ENCODE assay signal across 8 cellular contexts in the genomic region with DNA sequence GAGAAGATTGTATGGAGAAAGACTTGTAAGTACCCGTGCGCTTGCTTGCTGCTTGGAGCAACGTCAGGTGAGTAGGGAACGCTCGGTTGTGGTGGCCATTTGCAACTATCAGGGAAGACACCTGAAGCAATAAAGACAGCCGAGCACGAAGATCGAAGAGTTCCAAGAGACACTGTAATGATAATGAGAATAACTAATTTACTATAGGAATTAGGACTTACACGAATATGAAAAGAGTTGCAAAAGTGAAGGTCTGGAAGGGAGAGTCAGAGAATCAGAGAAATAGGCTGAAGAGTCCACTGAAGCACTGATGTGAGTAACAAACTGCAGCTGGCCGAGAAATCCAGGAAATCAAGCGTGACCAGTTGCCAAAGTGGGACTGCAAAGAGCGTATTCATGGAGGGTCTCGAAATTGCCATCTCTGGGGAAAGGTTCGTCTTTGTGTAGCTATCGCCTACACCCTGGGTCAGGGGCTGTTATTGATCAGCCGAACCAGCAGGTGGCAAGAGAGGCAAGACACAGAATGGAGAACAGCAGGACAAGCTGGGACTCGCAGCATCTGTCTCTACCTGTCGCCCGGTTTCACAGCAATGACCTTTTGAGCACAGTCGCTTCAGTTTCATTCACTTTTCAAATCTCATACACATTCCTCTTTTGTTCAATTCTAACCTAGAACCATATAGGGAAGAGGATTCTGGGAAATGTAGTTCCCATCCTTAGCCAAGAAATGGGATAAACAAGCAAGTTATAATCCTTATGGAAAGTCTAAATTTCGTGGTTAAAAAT. TPM values are rescaled to one million over a fixed set of nuclear protein-coding genes. Genes with fewer than 3 reads are reported as not detected.
DNase-seq lines count a peak whose midpoint lies in the region; ATAC-seq and TF ChIP-seq lines count a peak whose summit lies in the region.

No MANE protein-coding gene starts in this region.

- no peak overlapping the region for H2BK5ac ChIP-seq in mesenchymal stem cell (ENCODE audit: low read depth, low read length, poor library complexity, severe bottlenecking)

- peak overlapping the region; percentile 2 to 90 (median 81) for H3K4me3 Mint-ChIP-seq in CD4-positive, CD25-positive, alpha-beta regulatory T cell
- peak overlapping the region; percentile 73 for H3K4me3 Mint-ChIP-seq in activated CD8-positive, alpha-beta T cell treated with anti-CD3 and anti-CD28 coated beads for 36 hours
- peak overlapping the region; percentile 78 to 79 for H3K4me3 Mint-ChIP-seq in effector memory CD8-positive, alpha-beta T cell

- H2BK12ac ChIP-seq in mesenchymal stem cell (ENCODE audit: low read length in 2 of 2): peak overlapping the region; percentile 38 to 83

- ATAC-seq in CD4-positive, CD25-positive, alpha-beta regulatory T cell (ENCODE audit: low read depth in 2 of 2): peak; percentile 98 to 100
- ATAC-seq in GM19438 (IDR thresholded peaks at IDR 0.05; ENCODE audit: low read depth, unreplicated experiment) (peak; percentile 100), HG03565 (IDR thresholded peaks at IDR 0.05; ENCODE audit: unreplicated experiment) (peak; percentile 99)
- ATAC-seq in activated CD8-positive, alpha-beta T cell treated with anti-CD3 and anti-CD28 coated beads for 36 hours: peak; percentile 100
- ATAC-seq in effector memory CD8-positive, alpha-beta T cell (replicated peaks): peak; percentile 100

- H3K4me3 ChIP-seq in CD4-positive, CD25-positive, alpha-beta regulatory T cell (ENCODE audit: low read depth, low read length): peak overlapping the region; percentile 79
- peak overlapping the region; percentile 47 to 81 for H3K4me3 ChIP-seq in mesenchymal stem cell (ENCODE audit: insufficient read depth in 1 of 2, low read depth in 1 of 2, low read length in 2 of 2)

- H3K9ac ChIP-seq in mesenchymal stem cell (ENCODE audit: low read length): peak overlapping the region; percentile 73

- peaks cover 0 to 2% (median 0%) of the 10 kb centered on the region in 7 donors for H3K9me3 Mint-ChIP-seq in CD4-positive, CD25-positive, alpha-beta regulatory T cell
- no peaks in the 10 kb centered on the region for H3K9me3 Mint-ChIP-seq in activated CD8-positive, alpha-beta T cell treated with anti-CD3 and anti-CD28 coated beads for 36 hours
- H3K9me3 Mint-ChIP-seq in effector memory CD8-positive, alpha-beta T cell: no peaks in the 10 kb centered on the region

- H3K4me1 ChIP-seq in CD4-positive, CD25-positive, alpha-beta regulatory T cell (ENCODE audit: control insufficient read depth, insufficient read depth, low read length, poor library complexity, severe bottlenecking): peaks cover 7% of the 10 kb centered on the region
- no peaks in the 10 kb centered on the region for H3K4me1 ChIP-seq in mesenchymal stem cell (ENCODE audit: control insufficient read depth, insufficient read depth, low read depth, low read length)

- peak overlapping the region in 1 of 2 experiments; percentile 61 for H3K18ac ChIP-seq in mesenchymal stem cell (ENCODE audit: low read depth in 1 of 2, low read length in 2 of 2)

- H2AK5ac ChIP-seq in mesenchymal stem cell (ENCODE audit: low read length, severe bottlenecking): no peak overlapping the region

- 9% methylated on average over 17 of the region's 21 CpGs for WGBS in mesenchymal stem cell

- H2AFZ ChIP-seq in mesenchymal stem cell (ENCODE audit: low read depth, low read length): peak overlapping the region; percentile 55

- peak; percentile 92 for TF ChIP-seq CTCF in activated CD8-positive, alpha-beta T cell treated with anti-CD3 and anti-CD28 coated beads for 36 hours (IDR thresholded peaks at IDR 0.05)

- no peaks in the 10 kb centered on the region for H3K9me3 ChIP-seq in CD4-positive, CD25-positive, alpha-beta regulatory T cell (ENCODE audit: control insufficient read depth in 2 of 2, low read length in 2 of 2)
- H3K9me3 ChIP-seq in mesenchymal stem cell (ENCODE audit: control insufficient read depth, low read length): no peaks in the 10 kb centered on the region

- H3K36me3 Mint-ChIP-seq in CD4-positive, CD25-positive, alpha-beta regulatory T cell: no peaks in the 10 kb centered on the region
- no peaks in the 10 kb centered on the region for H3K36me3 Mint-ChIP-seq in activated CD8-positive, alpha-beta T cell treated with anti-CD3 and anti-CD28 coated beads for 36 hours (ENCODE audit: low read depth)
- peaks cover 2% of the 10 kb centered on the region for H3K36me3 Mint-ChIP-seq in effector memory CD8-positive, alpha-beta T cell (ENCODE audit: insufficient read depth)

- H3K4me2 ChIP-seq in mesenchymal stem cell (ENCODE audit: low read length, poor library complexity, severe bottlenecking): peak overlapping the region; percentile 91

- POLR2A ChIA-PET in activated CD8-positive, alpha-beta T cell treated with anti-CD3 and anti-CD28 coated beads for 36 hours (lab: Charles Lee): no interaction called here

- no peaks in the 10 kb centered on the region for H3K79me1 ChIP-seq in mesenchymal stem cell (replicated peaks; ENCODE audit: low read length, poor library complexity, severe bottlenecking)

- H4K91ac ChIP-seq in mesenchymal stem cell (ENCODE audit: low read length): no peak overlapping the region

- H3K14ac ChIP-seq in mesenchymal stem cell (ENCODE audit: low read length in 2 of 2): no peak overlapping the region

- H3K4ac ChIP-seq in mesenchymal stem cell (ENCODE audit: low read depth in 1 of 2, low read length in 2 of 2): no peak overlapping the region

- no peak overlapping the region for H2BK120ac ChIP-seq in mesenchymal stem cell (ENCODE audit: low read depth, low read length)

- no peak overlapping the region for H3K23ac ChIP-seq in mesenchymal stem cell (ENCODE audit: low read length in 2 of 2)

- H3K27ac Mint-ChIP-seq in CD4-positive, CD25-positive, alpha-beta regulatory T cell: peak overlapping the region in 2 of 3 donors; percentile 11 to 82
- H3K27ac Mint-ChIP-seq in activated CD8-positive, alpha-beta T cell treated with anti-CD3 and anti-CD28 coated beads for 36 hours: no peak overlapping the region
- H3K27ac Mint-ChIP-seq in effector memory CD8-positive, alpha-beta T cell: no peak overlapping the region

- DNase-seq in CD4-positive, CD25-positive, alpha-beta regulatory T cell: peak; percentile 63 to 83 (median 79)
- DNase-seq in NCI-H748 (lab: John Stamatoyannopoulos, UW; ENCODE audit: unreplicated experiment) (peak; percentile 97), mesenchymal stem cell (peak; percentile 75)
- peak; percentile 83 for DNase-seq in activated CD8-positive, alpha-beta T cell treated with anti-CD3 and anti-CD28 coated beads for 36 hours
- peak; percentile 63 to 71 (median 70) for DNase-seq in effector memory CD8-positive, alpha-beta T cell
- peak; percentile 10 for DNase-seq in stimulated activated CD8-positive, alpha-beta memory T cell treated with anti-CD3 and anti-CD28 coated beads, Interleukin-15, amount 100 ng/mL, for 24 hours (ENCODE audit: low read depth)

- CTCF ChIA-PET in activated CD8-positive, alpha-beta T cell treated with anti-CD3 and anti-CD28 coated beads for 36 hours (lab: Charles Lee): interaction anchor here (0.6 to 6.0 kb wide), 52 partner anchors 8 to 246 kb away, joined by 3 to 136 read pairs (median 5); partner anchors contain the start of gene PHF3

- no peaks in the 10 kb centered on the region for H3K36me3 ChIP-seq in CD4-positive, CD25-positive, alpha-beta regulatory T cell (ENCODE audit: control insufficient read depth, insufficient read depth, low read length)
- no peaks in the 10 kb centered on the region for H3K36me3 ChIP-seq in mesenchymal stem cell (ENCODE audit: control insufficient read depth in 1 of 2, insufficient read depth in 2 of 2, low read depth in 1 of 2, low read length in 2 of 2)

- H3K4me1 Mint-ChIP-seq in CD4-positive, CD25-positive, alpha-beta regulatory T cell: peaks cover 0 to 20% (median 12%) of the 10 kb centered on the region in 4 donors
- H3K4me1 Mint-ChIP-seq in activated CD8-positive, alpha-beta T cell treated with anti-CD3 and anti-CD28 coated beads for 36 hours (ENCODE audit: low read depth): no peaks in the 10 kb centered on the region
- peaks cover 8 to 17% of the 10 kb centered on the region in 2 donors for H3K4me1 Mint-ChIP-seq in effector memory CD8-positive, alpha-beta T cell (ENCODE audit: low read depth in 2 of 2)

- H2BK15ac ChIP-seq in mesenchymal stem cell (ENCODE audit: low read depth, poor library complexity, severe bottlenecking): peak overlapping the region; percentile 54

- H3K27ac ChIP-seq in CD4-positive, CD25-positive, alpha-beta regulatory T cell (ENCODE audit: insufficient read depth, low read length, poor library complexity, severe bottlenecking): no peak overlapping the region
- H3K27ac ChIP-seq in mesenchymal stem cell (ENCODE audit: low read length, poor library complexity, severe bottlenecking): peak overlapping the region; percentile 9

- peaks cover 14% of the 10 kb centered on the region for H3K27me3 Mint-ChIP-seq in CD4-positive, CD25-positive, alpha-beta regulatory T cell
- H3K27me3 Mint-ChIP-seq in activated CD8-positive, alpha-beta T cell treated with anti-CD3 and anti-CD28 coated beads for 36 hours: peaks cover 7% of the 10 kb centered on the region
- peaks cover 5 to 10% of the 10 kb centered on the region in 2 donors for H3K27me3 Mint-ChIP-seq in effector memory CD8-positive, alpha-beta T cell

- H4K8ac ChIP-seq in mesenchymal stem cell (ENCODE audit: low read length): peak overlapping the region; percentile 78

- intact Hi-C loops in activated CD8-positive, alpha-beta T cell treated with anti-CD3 and anti-CD28 coated beads for 36 hours (cut with micrococcal nuclease): loop anchor here (1.0 kb wide), 1 partner anchor 166 kb away; no protein-coding TSS in a partner anchor

- H3K27me3 ChIP-seq in CD4-positive, CD25-positive, alpha-beta regulatory T cell (ENCODE audit: control insufficient read depth, insufficient read depth, low read length): no peaks in the 10 kb centered on the region
- H3K27me3 ChIP-seq in mesenchymal stem cell (ENCODE audit: control insufficient read depth in 1 of 2, insufficient read depth in 1 of 2, low read length in 2 of 2): no peaks in the 10 kb centered on the region

RNA-seq across cellular contexts. Expression of gene PTP4A1, which starts 26.2 kb away (rescaled TPM):
- 126 TPM for total RNA-seq in CD4-positive, CD25-positive, alpha-beta regulatory T cell
- polyA plus RNA-seq in CD4-positive, CD25-positive, alpha-beta regulatory T cell: 10 to 100 TPM; 54.1 to 72.7 (median 60.8) TPM
- 10 to 100 TPM; 52.6 to 54.7 TPM for total RNA-seq in activated CD8-positive, alpha-beta T cell treated with anti-CD3 and anti-CD28 coated beads for 36 hours
- polyA plus RNA-seq in mesenchymal stem cell (2013, experiment 1 of 2): 80.4 TPM
- polyA plus RNA-seq in mesenchymal stem cell (2013, experiment 2 of 2): 82.9 TPM

RNA-seq across cellular contexts. Expression of gene PHF3, which starts 37.2 kb away (rescaled TPM):
- 103 TPM for total RNA-seq in CD4-positive, CD25-positive, alpha-beta regulatory T cell
- 10 to 100 TPM; 19.4 to 30.1 (median 21.2) TPM for polyA plus RNA-seq in CD4-positive, CD25-positive, alpha-beta regulatory T cell
- total RNA-seq in activated CD8-positive, alpha-beta T cell treated with anti-CD3 and anti-CD28 coated beads for 36 hours: 10 to 100 TPM; 45.6 to 50.3 TPM
- 24.0 TPM for polyA plus RNA-seq in mesenchymal stem cell (2013, experiment 1 of 2)
- polyA plus RNA-seq in mesenchymal stem cell (2013, experiment 2 of 2): 23.4 TPM

Comparison
In these comparisons a context has a peak if more than half of its experiments do, and no peak if none do; other contexts are left out.
1. DNase-seq: peak in every context shown above with its lines; median percentile 97 in NCI-H748; 83 in activated CD8-positive, alpha-beta T cell treated with anti-CD3 and anti-CD28 coated beads for 36 hours; 79 in CD4-positive, CD25-positive, alpha-beta regulatory T cell; 75 in mesenchymal stem cell; 70 in effector memory CD8-positive, alpha-beta T cell; 10 in stimulated activated CD8-positive, alpha-beta memory T cell treated with anti-CD3 and anti-CD28 coated beads, Interleukin-15, amount 100 ng/mL, for 24 hours.
2. H3K27ac Mint-ChIP-seq: peak in CD4-positive, CD25-positive, alpha-beta regulatory T cell (2 of 3); none in activated CD8-positive, alpha-beta T cell treated with anti-CD3 and anti-CD28 coated beads for 36 hours (single experiment) and effector memory CD8-positive, alpha-beta T cell (0 of 2).
3. Peak in every context shown above with its lines, with median percentiles within 50 percentile points of each other: ATAC-seq and H3K4me3 Mint-ChIP-seq.